ENCODE assay signal across 19 cellular contexts in the genomic region with DNA sequence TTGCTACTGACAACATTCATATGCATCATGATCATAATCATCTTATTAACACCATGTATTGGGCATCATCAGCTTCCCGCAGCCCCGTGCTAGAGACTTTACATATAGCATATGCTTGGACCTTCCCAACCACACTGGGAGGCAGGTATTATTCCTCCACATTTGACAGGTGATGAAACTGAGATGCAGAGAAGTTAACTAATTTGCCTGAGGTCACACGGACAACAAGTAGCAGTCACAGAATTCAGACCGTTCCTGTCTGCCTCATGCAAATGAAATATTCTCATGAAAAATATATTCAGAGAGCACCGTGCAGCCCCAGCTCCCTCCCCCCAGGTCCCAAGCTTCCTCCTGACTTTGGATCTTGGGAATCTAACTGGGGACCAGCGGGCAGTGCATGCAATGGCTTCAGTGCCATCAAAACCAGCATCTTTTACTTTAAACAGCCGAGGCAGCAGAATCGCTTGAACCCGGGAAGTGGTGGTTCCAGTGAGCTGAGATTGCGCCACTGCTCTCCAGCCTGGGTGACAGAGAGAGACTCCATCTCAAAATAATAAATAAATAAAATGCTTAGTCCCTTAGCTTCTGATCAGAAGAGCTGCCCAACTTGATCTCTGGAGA.
DNase-seq lines count a peak whose midpoint lies in the region; ATAC-seq and TF ChIP-seq lines count a peak whose summit lies in the region.
"Had no signal": no experiment of that assay in that cellular context is flagged by ENCODE, and none has a peak within 500 bp of the region (broad histone marks: within the 10 kb centered on the region; RNA-seq: fewer than 3 reads in every experiment).

No MANE protein-coding gene starts in this region.

- H3K27me3 ChIP-seq in Peyer's patch (no peaks in the 10 kb centered on the region), stomach (peaks cover 0 to 84% (median 3%) of the 10 kb centered on the region in 3 donors)
- H3K27me3 ChIP-seq: ovary had no signal

- H3K36me3 ChIP-seq in Peyer's patch (no peaks in the 10 kb centered on the region), stomach (no peaks in the 10 kb centered on the region)
- H3K36me3 ChIP-seq: breast epithelium, ovary had no signal

- H3K4me1 ChIP-seq in Peyer's patch (no peaks in the 10 kb centered on the region), stomach (peaks cover 0 to under 1% (median 0%) of the 10 kb centered on the region in 4 donors)
- H3K4me1 ChIP-seq: breast epithelium had no signal

- intact Hi-C loops in stomach (cut with DNase I; ENCODE audit: low total_unique reads): no loop called here

- TF ChIP-seq EP300 in stomach (IDR thresholded peaks at IDR 0.05): no peak

- WGBS in stomach, 5 donors: 79 to 84% (median 83%) methylated on average over 10 of the region's 10 CpGs

- TF ChIP-seq POLR2A in Peyer's patch (IDR thresholded peaks at IDR 0.05) (no peak), stomach (IDR thresholded peaks at IDR 0.05) (no peak)

- DNase-seq in Peyer's patch (no peak), stomach (no peak)
- DNase-seq: activated CD8-positive, alpha-beta T cell treated with anti-CD3 and anti-CD28 coated beads, Interleukin-2, amount 10 ng/mL, durations not matched to agents 7 days and 5 days; activated naive CD8-positive, alpha-beta T cell treated with anti-CD3 and anti-CD28 coated beads, Interleukin-2, amount 50 U/mL, for 24 hours; GDM1; naive thymus-derived CD4-positive, alpha-beta T cell; NCI-H1105; NCI-H69; ovary; stimulated activated CD4-positive, alpha-beta T cell treated with anti-CD3 and anti-CD28 coated beads, Interleukin-1b, Interleukin-23, amount 100 ng/mL, for 48 hours had no signal

- H3K4me3 ChIP-seq in Peyer's patch (no peak overlapping the region), stomach (no peak overlapping the region)
- H3K4me3 ChIP-seq: breast epithelium, GM23338, ovary had no signal

- peak; percentile 53 for ATAC-seq in GM19023 (IDR thresholded peaks at IDR 0.05; ENCODE audit: unreplicated experiment)
- peak; percentile 37 for ATAC-seq in GM21786 (IDR thresholded peaks at IDR 0.05; ENCODE audit: unreplicated experiment)
- ATAC-seq in HG03439 (IDR thresholded peaks at IDR 0.05; ENCODE audit: unreplicated experiment): peak; percentile 31
- no peak for ATAC-seq in HG03175 (IDR thresholded peaks at IDR 0.05; ENCODE audit: unreplicated experiment)
- no peak for ATAC-seq in HG03378 (IDR thresholded peaks at IDR 0.05; ENCODE audit: unreplicated experiment)
- ATAC-seq: activated CD8-positive, alpha-beta T cell treated with anti-CD3 and anti-CD28 coated beads, Interleukin-2, amount 10 ng/mL, durations not matched to agents 7 days and 5 days; activated naive CD8-positive, alpha-beta T cell treated with anti-CD3 and anti-CD28 coated beads, Interleukin-2, amount 50 U/mL, for 24 hours; GM23338; naive thymus-derived CD4-positive, alpha-beta T cell; Panc1; WTC11 had no signal

- TF ChIP-seq CTCF in Peyer's patch (IDR thresholded peaks at IDR 0.05) (no peak), stomach (IDR thresholded peaks at IDR 0.05) (no peak)

- H3K9me3 ChIP-seq in Peyer's patch: no peaks in the 10 kb centered on the region
- H3K9me3 ChIP-seq in stomach: no peaks in the 10 kb centered on the region
- H3K9me3 ChIP-seq: breast epithelium, ovary had no signal

- H3K27ac ChIP-seq in Peyer's patch (no peak overlapping the region), stomach (no peak overlapping the region)
- H3K27ac ChIP-seq: breast epithelium, ovary had no signal

Comparison
In these comparisons a context has a peak if more than half of its experiments do, and no peak if none do; other contexts are left out.
1. ATAC-seq: peak in GM19023 (single experiment), GM21786 (single experiment) and HG03439 (single experiment); none in HG03175 (single experiment) and HG03378 (single experiment).